Comparison of ENCODE assay signal across 8 cellular contexts in genomic region chr7:105532709-105533460, GRCh38. TPM values are rescaled to one million over a fixed set of nuclear protein-coding genes. Genes with fewer than 3 reads are reported as not detected.
DNase-seq lines count a peak whose midpoint lies in the region; ATAC-seq, FAIRE-seq and TF ChIP-seq lines count a peak whose summit lies in the region.

No MANE protein-coding gene starts in this region.

- intact Hi-C loops in PC-9 (cut with micrococcal nuclease; ENCODE audit: unreplicated experiment) (loop anchor here (1.0 to 5.0 kb wide), 3 partner anchors 12 to 591 kb away; no protein-coding TSS in a partner anchor), pancreas (cut with DNase I) (no loop called here)

- H3K4me1 ChIP-seq in DND-41 (ENCODE audit: insufficient read depth, low read length) (peaks cover 32% of the 10 kb centered on the region), PC-9 (replicated peaks; ENCODE audit: insufficient read depth) (peaks cover 11% of the 10 kb centered on the region), pancreas (peaks cover 0 to 12% (median 12%) of the 10 kb centered on the region in 3 donors)

- H3K4me3 ChIP-seq in DND-41 (ENCODE audit: low read depth in 1 of 2, low read length in 2 of 2): peak overlapping the region; percentile 84 to 95; a peak in 3 of 4 replicates
- peak overlapping the region; percentile 89 for H3K4me3 ChIP-seq in PC-9
- H3K4me3 ChIP-seq in epithelial cell of proximal tubule (ENCODE audit: low read depth, low read length): peak overlapping the region; percentile 99
- peak overlapping the region; percentile 70 to 100 (median 96) for H3K4me3 ChIP-seq in pancreas

- H3K27me3 ChIP-seq in DND-41 (ENCODE audit: insufficient read depth, low read length, poor library complexity) (no peaks in the 10 kb centered on the region), PC-9 (ENCODE audit: insufficient read depth, low read depth) (no peaks in the 10 kb centered on the region), pancreas (no peaks in the 10 kb centered on the region)

- H3F3A ChIP-seq in PC-9 (ENCODE audit: insufficient read depth, low read depth): no peaks in the 10 kb centered on the region; the same call in 1 of the 2 replicates

- 16 to 17% methylated on average over 12 of the region's 12 CpGs for WGBS in pancreas, 2 donors

- TF ChIP-seq CTCF in DND-41 (IDR thresholded peaks at IDR 0.05; ENCODE audit: borderline replicate concordance, extremely low read depth, low read length, poor library complexity, severe bottlenecking) (no peak), PC-9 (conservative IDR thresholded peaks at IDR 0.05) (no peak), epithelial cell of proximal tubule (conservative IDR thresholded peaks at IDR 0.05; ENCODE audit: low read depth, low read length) (no peak), pancreas (IDR thresholded peaks at IDR 0.05) (no peak)

- peak overlapping the region; percentile 89 for H3K27ac ChIP-seq in DND-41 (ENCODE audit: low read length)
- H3K27ac ChIP-seq in PC-9: peak overlapping the region; percentile 66
- H3K27ac ChIP-seq in pancreas: peak overlapping the region; percentile 72 to 84 (median 77)

- BruUV-seq in PC-9 (replicated peaks; lab: Mats Ljungman, UMichigan): no TSS peak

- no peak for FAIRE-seq in pancreas (lab: Jason Lieb, UNC)

- H2AFZ ChIP-seq in DND-41 (ENCODE audit: low read depth, low read length) (peak overlapping the region; percentile 99), PC-9 (peak overlapping the region; percentile 97)

- POLR2A ChIA-PET in PC-9 (lab: Charles Lee; ENCODE audit: unreplicated experiment): interaction anchor here (0.5 to 0.8 kb wide), 4 partner anchors 53 to 525 kb away, joined by 3 to 5 read pairs (median 4); no protein-coding TSS in a partner anchor

- H3K4me2 ChIP-seq in DND-41 (ENCODE audit: insufficient read depth, low read length) (peak overlapping the region; percentile 74), PC-9 (peak overlapping the region; percentile 81)

- H3K36me3 ChIP-seq in DND-41 (ENCODE audit: insufficient read depth, low read length) (peaks cover 25% of the 10 kb centered on the region), PC-9 (ENCODE audit: low read depth) (peaks cover 5% of the 10 kb centered on the region; the same call in 1 of the 2 replicates), pancreas (peaks cover 0 to 6% (median 0%) of the 10 kb centered on the region in 3 donors)

- CTCF ChIA-PET in PC-9 (lab: Charles Lee): no interaction called here

- no peak for DNase-seq in DND-41
- DNase-seq in PC-9: no peak
- no peak for DNase-seq in epithelial cell of proximal tubule (ENCODE audit: low read depth)
- no peak for DNase-seq in pancreas
- no peak for DNase-seq in DMS114 treated with DMSO at 0.1 percent for 48 hours (lab: John Stamatoyannopoulos, UW; ENCODE audit: unreplicated experiment)
- DNase-seq in HuH-7.5 (ENCODE audit: low spot score): no peak

- peak overlapping the region; percentile 86 for H3K9ac ChIP-seq in DND-41 (ENCODE audit: low read depth, low read length)

- H3K79me2 ChIP-seq in DND-41 (ENCODE audit: insufficient read depth, low read length) (peaks cover 27% of the 10 kb centered on the region), PC-9 (ENCODE audit: low read depth) (peaks cover 17% of the 10 kb centered on the region)

- H3K9me3 ChIP-seq in DND-41 (ENCODE audit: insufficient read depth, low read length, severe bottlenecking) (no peaks in the 10 kb centered on the region), PC-9 (ENCODE audit: insufficient read depth, low read depth) (no peaks in the 10 kb centered on the region), pancreas (no peaks in the 10 kb centered on the region)

- H3K9me2 ChIP-seq in PC-9 (ENCODE audit: insufficient read depth): no peaks in the 10 kb centered on the region

- ATAC-seq in DND-41 (ENCODE audit: insufficient read depth, low read depth): no peak
- ATAC-seq in pancreas: no peak
- ATAC-seq in GM21360 (IDR thresholded peaks at IDR 0.05; ENCODE audit: unreplicated experiment): no peak
- ATAC-seq in HG02870 (IDR thresholded peaks at IDR 0.05; ENCODE audit: unreplicated experiment): no peak

- H4K20me1 ChIP-seq in DND-41 (ENCODE audit: insufficient read depth, low read length) (no peaks in the 10 kb centered on the region), PC-9 (ENCODE audit: insufficient read depth) (no peaks in the 10 kb centered on the region)

RNA-seq across cellular contexts. Expression of gene RINT1, which starts 0.9 kb away (rescaled TPM):
- total RNA-seq in PC-9 (2021): 21.4 and 25.1 TPM in 2 replicates
- 13.5 and 27.1 TPM in 2 replicates for total RNA-seq in epithelial cell of proximal tubule
- 10 to 100 TPM in 5 of 6 donors, 1 to 10 TPM in 1; 9.1 to 15.0 (median 11.6) TPM for total RNA-seq in pancreas
- 10 to 100 TPM; 14.1 to 15.4 TPM for polyA plus RNA-seq in pancreas

RNA-seq across cellular contexts. Expression of gene PUS7, which starts 10.8 kb away (rescaled TPM):
- 20.9 and 25.0 TPM in 2 replicates for total RNA-seq in PC-9 (2021)
- total RNA-seq in epithelial cell of proximal tubule: 28.3 and 30.2 TPM in 2 replicates
- total RNA-seq in pancreas: 1 to 10 TPM; 3.5 to 7.3 (median 6.3) TPM
- 1 to 10 TPM; 3.3 to 5.0 TPM for polyA plus RNA-seq in pancreas

RNA-seq across cellular contexts. Expression of gene EFCAB10, which starts 48.4 kb away (rescaled TPM):
- total RNA-seq in PC-9 (2021) (not detected in 2 replicates), epithelial cell of proximal tubule (0.07 TPM in 1 of 2 replicates, not detected in the other), pancreas (not detected)
- under 1 TPM in 1 of 2 donors, not detected in 1; 0.12 TPM for polyA plus RNA-seq in pancreas
